31 cellular contexts compared by ENCODE assay signal in the genomic region with DNA sequence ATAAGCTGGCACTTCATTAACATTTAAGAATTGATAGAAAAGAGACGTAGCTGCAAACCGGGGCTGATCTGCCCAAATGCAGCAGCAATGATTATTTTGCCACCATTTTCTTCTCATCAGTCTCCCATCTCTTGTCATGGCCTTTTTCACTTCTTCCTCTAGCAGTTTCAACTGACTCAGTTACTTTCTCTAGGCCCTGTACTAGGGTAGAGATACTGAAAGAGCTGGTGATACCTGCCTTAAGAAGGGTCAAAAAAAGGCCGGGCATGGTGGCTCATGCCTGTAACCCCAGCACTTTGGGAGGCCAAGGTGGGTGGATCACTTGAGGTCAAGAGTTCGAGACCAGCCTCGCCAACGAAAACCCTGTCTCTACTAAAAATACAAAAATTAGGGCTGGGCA.
"Had no signal": no experiment of that assay in that cellular context is flagged by ENCODE, and none has a peak within 500 bp of the region (broad histone marks: within the 10 kb centered on the region; RNA-seq: fewer than 3 reads in every experiment).

No MANE protein-coding gene starts in this region.

- H3K9me3 Mint-ChIP-seq: activated CD4-positive, alpha-beta memory T cell treated with anti-CD3 and anti-CD28 coated beads for 36 hours; activated CD4-positive, alpha-beta T cell treated with anti-CD3 and anti-CD28 coated beads, Interleukin-2, amount 10 ng/mL, durations not matched to agents 24 days and 14 days; activated naive CD4-positive, alpha-beta T cell treated with anti-CD3 and anti-CD28 coated beads, Interleukin-2, amount 10 ng/mL, durations not matched to agents 7 days and 5 days; activated naive CD4-positive, alpha-beta T cell treated with anti-CD3 and anti-CD28 coated beads, Interleukin-2, amount 50 U/mL, for 72 hours; activated naive CD8-positive, alpha-beta T cell treated with anti-CD3 and anti-CD28 coated beads, Interleukin-2, amount 10 ng/mL, durations not matched to agents 7 days and 5 days; activated T-helper 1 cell treated with anti-CD3 and anti-CD28 coated beads, Interleukin-12 subunit alpha, Interleukin-12 subunit beta, Interleukin-2, Interleukin-4 antibody, amounts not matched to agents 30 ng/mL and 10 ng/mL and 1 ng/mL, durations not matched to agents 14 hours and 24 hours and 36 hours; activated T-helper 2 cell treated with anti-CD3 and anti-CD28 coated beads, Interferon-gamma antibody, Interleukin-2, Interleukin-4, amounts not matched to agents 10 μg/mL and 5 μg/mL and 100 μg/mL, durations not matched to agents 14 hours and 24 hours and 36 hours; central memory CD8-positive, alpha-beta T cell; dendritic cell treated with granulocyte-macrophage colony-stimulating factor and Interleukin-4, amounts not matched to agents 40 ng/mL and 50 ng/mL, for 4 days; endodermal cell had no signal

- H3K27me3 ChIP-seq: ascending aorta, brain microvascular endothelial cell, dorsolateral prefrontal cortex had no signal

- H3K4me1 Mint-ChIP-seq: activated naive CD4-positive, alpha-beta T cell treated with anti-CD3 and anti-CD28 coated beads, Interleukin-2, amount 10 ng/mL, durations not matched to agents 7 days and 5 days; central memory CD8-positive, alpha-beta T cell had no signal

- H3K4me3 ChIP-seq: ascending aorta, coronary artery, dorsolateral prefrontal cortex had no signal

- H3K9me3 ChIP-seq: ascending aorta had no signal

- H3K36me3 ChIP-seq: ascending aorta, brain microvascular endothelial cell had no signal

- DNase-seq: activated CD4-positive, alpha-beta memory T cell treated with anti-CD3 and anti-CD28 coated beads for 36 hours; activated CD4-positive, alpha-beta T cell treated with anti-CD3 and anti-CD28 coated beads for 36 hours; activated CD4-positive, alpha-beta T cell treated with anti-CD3 and anti-CD28 coated beads, Interleukin-2, amount 10 ng/mL, durations not matched to agents 24 days and 14 days; activated CD4-positive, CD25-positive, alpha-beta regulatory T cell; activated CD4-positive, CD25-positive, alpha-beta regulatory T cell treated with anti-CD3 and anti-CD28 coated beads, Interleukin-2, amount 50 U/mL, for 72 hours; activated CD8-positive, alpha-beta memory T cell treated with anti-CD3 and anti-CD28 coated beads, Interleukin-2, amount 10 ng/mL, durations not matched to agents 7 days and 5 days; activated CD8-positive, alpha-beta memory T cell treated with anti-CD3 and anti-CD28 coated beads, Interleukin-2, amount 50 U/mL, for 4 hours; activated CD8-positive, alpha-beta T cell treated with anti-CD3 and anti-CD28 coated beads, Interleukin-2, amount 10 ng/mL, durations not matched to agents 7 days and 5 days; activated gamma-delta T cell; activated naive CD4-positive, alpha-beta T cell; activated naive CD4-positive, alpha-beta T cell treated with anti-CD3 and anti-CD28 coated beads, Interleukin-2, amount 10 ng/mL, durations not matched to agents 7 days and 5 days; activated naive CD8-positive, alpha-beta T cell treated with anti-CD3 and anti-CD28 coated beads, Interleukin-2, amount 10 ng/mL, durations not matched to agents 7 days and 5 days; activated T-cell treated with anti-CD3 and anti-CD28 coated beads, Interleukin-2, amount 50 U/mL, for 1 hour; activated T-cell treated with anti-CD3 and anti-CD28 coated beads, Interleukin-2, amount 50 U/mL, for 48 hours; brain microvascular endothelial cell; dorsolateral prefrontal cortex; effector memory CD4-positive, alpha-beta T cell; endodermal cell; foreskin fibroblast; head of caudate nucleus; T-helper 2 cell had no signal

- H3K27ac ChIP-seq: brain microvascular endothelial cell, coronary artery, dorsolateral prefrontal cortex had no signal

- ATAC-seq: activated CD4-positive, alpha-beta T cell treated with anti-CD3 and anti-CD28 coated beads for 36 hours; activated CD8-positive, alpha-beta memory T cell treated with anti-CD3 and anti-CD28 coated beads, Interleukin-2, amount 10 ng/mL, durations not matched to agents 7 days and 5 days; activated CD8-positive, alpha-beta T cell treated with anti-CD3 and anti-CD28 coated beads, Interleukin-2, amount 10 ng/mL, durations not matched to agents 7 days and 5 days; activated naive CD4-positive, alpha-beta T cell treated with anti-CD3 and anti-CD28 coated beads, Interleukin-2, amount 50 U/mL, for 72 hours; esophagus mucosa had no signal

- H3K36me3 Mint-ChIP-seq: activated CD4-positive, alpha-beta memory T cell treated with anti-CD3 and anti-CD28 coated beads for 36 hours; activated CD8-positive, alpha-beta memory T cell treated with anti-CD3 and anti-CD28 coated beads, Interleukin-2, amount 10 ng/mL, durations not matched to agents 7 days and 5 days; activated naive CD4-positive, alpha-beta T cell treated with anti-CD3 and anti-CD28 coated beads, Interleukin-2, amount 10 ng/mL, durations not matched to agents 7 days and 5 days; activated naive CD4-positive, alpha-beta T cell treated with anti-CD3 and anti-CD28 coated beads, Interleukin-2, amount 50 U/mL, for 72 hours; activated naive CD8-positive, alpha-beta T cell treated with anti-CD3 and anti-CD28 coated beads, Interleukin-2, amount 10 ng/mL, durations not matched to agents 7 days and 5 days had no signal

- H3K27ac Mint-ChIP-seq: activated CD4-positive, alpha-beta memory T cell treated with anti-CD3 and anti-CD28 coated beads for 36 hours; activated CD4-positive, alpha-beta T cell treated with anti-CD3 and anti-CD28 coated beads for 36 hours; activated CD4-positive, alpha-beta T cell treated with anti-CD3 and anti-CD28 coated beads, Interleukin-2, amount 10 ng/mL, durations not matched to agents 24 days and 14 days; activated CD8-positive, alpha-beta memory T cell treated with anti-CD3 and anti-CD28 coated beads, Interleukin-2, amount 10 ng/mL, durations not matched to agents 7 days and 5 days; activated CD8-positive, alpha-beta T cell treated with anti-CD3 and anti-CD28 coated beads, Interleukin-2, amount 10 ng/mL, durations not matched to agents 7 days and 5 days; activated naive CD4-positive, alpha-beta T cell treated with anti-CD3 and anti-CD28 coated beads, Interleukin-2, amount 10 ng/mL, durations not matched to agents 7 days and 5 days; activated naive CD4-positive, alpha-beta T cell treated with anti-CD3 and anti-CD28 coated beads, Interleukin-2, amount 50 U/mL, for 72 hours; activated naive CD8-positive, alpha-beta T cell treated with anti-CD3 and anti-CD28 coated beads, Interleukin-2, amount 10 ng/mL, durations not matched to agents 7 days and 5 days; activated T-helper 1 cell treated with anti-CD3 and anti-CD28 coated beads, Interleukin-12 subunit alpha, Interleukin-12 subunit beta, Interleukin-2, Interleukin-4 antibody, amounts not matched to agents 30 ng/mL and 10 ng/mL and 1 ng/mL, durations not matched to agents 14 hours and 24 hours and 36 hours; activated T-helper 2 cell treated with anti-CD3 and anti-CD28 coated beads, Interferon-gamma antibody, Interleukin-2, Interleukin-4, amounts not matched to agents 10 μg/mL and 5 μg/mL and 100 μg/mL, durations not matched to agents 14 hours and 24 hours and 36 hours; dendritic cell treated with granulocyte-macrophage colony-stimulating factor and Interleukin-4, amounts not matched to agents 40 ng/mL and 50 ng/mL, for 4 days; endodermal cell had no signal

- H3K27me3 Mint-ChIP-seq: activated naive CD4-positive, alpha-beta T cell treated with anti-CD3 and anti-CD28 coated beads, Interleukin-2, amount 10 ng/mL, durations not matched to agents 7 days and 5 days had no signal

- H3K4me3 Mint-ChIP-seq: activated CD4-positive, alpha-beta memory T cell treated with anti-CD3 and anti-CD28 coated beads for 36 hours; activated CD4-positive, alpha-beta T cell treated with anti-CD3 and anti-CD28 coated beads for 36 hours; activated CD4-positive, alpha-beta T cell treated with anti-CD3 and anti-CD28 coated beads, Interleukin-2, amount 10 ng/mL, durations not matched to agents 24 days and 14 days; activated CD8-positive, alpha-beta memory T cell treated with anti-CD3 and anti-CD28 coated beads, Interleukin-2, amount 10 ng/mL, durations not matched to agents 7 days and 5 days; activated CD8-positive, alpha-beta T cell treated with anti-CD3 and anti-CD28 coated beads, Interleukin-2, amount 10 ng/mL, durations not matched to agents 7 days and 5 days; activated naive CD4-positive, alpha-beta T cell treated with anti-CD3 and anti-CD28 coated beads, Interleukin-2, amount 10 ng/mL, durations not matched to agents 7 days and 5 days; activated naive CD8-positive, alpha-beta T cell treated with anti-CD3 and anti-CD28 coated beads, Interleukin-2, amount 10 ng/mL, durations not matched to agents 7 days and 5 days; activated T-helper 1 cell treated with anti-CD3 and anti-CD28 coated beads, Interleukin-12 subunit alpha, Interleukin-12 subunit beta, Interleukin-2, Interleukin-4 antibody, amounts not matched to agents 30 ng/mL and 10 ng/mL and 1 ng/mL, durations not matched to agents 14 hours and 24 hours and 36 hours; central memory CD8-positive, alpha-beta T cell; dendritic cell treated with granulocyte-macrophage colony-stimulating factor and Interleukin-4, amounts not matched to agents 40 ng/mL and 50 ng/mL, for 4 days; endodermal cell had no signal

- FAIRE-seq: bronchial epithelial cell, frontal cortex had no signal
